Comparison of ENCODE assay signal across 1 cellular context in genomic region chr20:34316191-34316814, GRCh38.
A peak's percentile ranks its signal among the peaks of the same experiment; 100 is the strongest.
TF ChIP-seq lines count a peak whose summit lies in the region.

No MANE protein-coding gene starts in this region.

TF ChIP-seq in A549, 52 proteins besides CTCF, POLR2A, EP300 and RAD21:
- no peak for TF ChIP-seq NPAS2 (CRISPR knock-in tag; IDR thresholded peaks at IDR 0.05; ENCODE audit: borderline replicate concordance)
- no peak for TF ChIP-seq RARB (CRISPR knock-in tag; IDR thresholded peaks at IDR 0.05)
- no peak for TF ChIP-seq PBX3 (IDR thresholded peaks at IDR 0.05)
- TF ChIP-seq FOSL2 (IDR thresholded peaks at IDR 0.05), result no peak
- TF ChIP-seq FOSL2 (CRISPR knock-in tag; IDR thresholded peaks at IDR 0.05), result peak; percentile 43
- no peak for TF ChIP-seq HOXA7 (CRISPR knock-in tag; IDR thresholded peaks at IDR 0.05)
- TF ChIP-seq, protein P1, sequence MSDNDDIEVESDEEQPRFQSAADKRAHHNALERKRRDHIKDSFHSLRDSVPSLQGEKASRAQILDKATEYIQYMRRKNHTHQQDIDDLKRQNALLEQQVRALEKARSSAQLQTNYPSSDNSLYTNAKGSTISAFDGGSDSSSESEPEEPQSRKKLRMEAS (IDR thresholded peaks at IDR 0.05), result peak; percentile 29; the same call in 1 of the 2 replicates
- TF ChIP-seq HOXB5 (CRISPR knock-in tag; IDR thresholded peaks at IDR 0.05), result peak; percentile 44; the same call in 1 of the 2 replicates
- no peak for TF ChIP-seq RFX5 (IDR thresholded peaks at IDR 0.05)
